In genomic region chr7:110336423-110336822, GRCh38 we compare ENCODE assay signal across 29 cellular contexts.
"Had no signal": no experiment of that assay in that cellular context is flagged by ENCODE, and none has a peak within 500 bp of the region (broad histone marks: within the 10 kb centered on the region; RNA-seq: fewer than 3 reads in every experiment).

No MANE protein-coding gene starts in this region.

- H3K4me3 ChIP-seq: adrenal gland, ascending aorta, body of pancreas, cardiac muscle cell had no signal

- H3K9me3 ChIP-seq: adrenal gland, ascending aorta, body of pancreas had no signal

- DNase-seq: activated effector memory CD4-positive, alpha-beta T cell treated with anti-CD3 and anti-CD28 coated beads, Interleukin-2, amount 50 U/mL, for 16 hours; activated effector memory CD4-positive, alpha-beta T cell treated with Interleukin-2 at 50 U/mL for 16 hours; activated gamma-delta T cell; activated gamma-delta T cell treated with Interleukin-2 at 50 U/mL for 16 hours; activated naive CD4-positive, alpha-beta T cell; activated naive CD4-positive, alpha-beta T cell treated with anti-CD3 and anti-CD28 coated beads for 36 hours; activated naive CD4-positive, alpha-beta T cell treated with anti-CD3 and anti-CD28 coated beads, Interleukin-2, amount 10 ng/mL, durations not matched to agents 7 days and 5 days; activated naive CD4-positive, alpha-beta T cell treated with anti-CD3 and anti-CD28 coated beads, Interleukin-2, amount 50 U/mL, for 16 hours; activated naive CD4-positive, alpha-beta T cell treated with Interleukin-2 at 50 U/mL for 16 hours; activated naive CD8-positive, alpha-beta T cell treated with anti-CD3 and anti-CD28 coated beads for 36 hours; activated naive CD8-positive, alpha-beta T cell treated with anti-CD3 and anti-CD28 coated beads, Interleukin-2, amount 10 ng/mL, durations not matched to agents 7 days and 5 days; activated naive CD8-positive, alpha-beta T cell treated with anti-CD3 and anti-CD28 coated beads, Interleukin-2, amount 50 U/mL, for 24 hours; activated T-cell treated with anti-CD3 and anti-CD28 coated beads, Interleukin-2, amount 50 U/mL, for 1 hour; activated T-cell treated with anti-CD3 and anti-CD28 coated beads, Interleukin-2, amount 50 U/mL, for 24 hours; activated T-cell treated with anti-CD3 and anti-CD28 coated beads, Interleukin-2, amount 50 U/mL, for 4 hours; activated T-cell treated with anti-CD3 and anti-CD28 coated beads, Interleukin-2, amount 50 U/mL, for 48 hours; activated T-cell treated with anti-CD3 and anti-CD28 coated beads, Interleukin-2, amount 50 U/mL, for 72 hours; adrenal gland; amniotic stem cell; amygdala; anterior cingulate cortex; aorta; body of pancreas; brain microvascular endothelial cell; caudate nucleus; central memory CD4-positive, alpha-beta T cell; cerebellar nuclear complex had no signal

- H3K36me3 ChIP-seq: adrenal gland, ascending aorta, brain microvascular endothelial cell, cardiac muscle cell had no signal

- H3K27me3 ChIP-seq: adrenal gland, ascending aorta, body of pancreas, brain microvascular endothelial cell, cardiac muscle cell had no signal

- H3K4me1 ChIP-seq: adrenal gland, ascending aorta, body of pancreas had no signal

- H3K27ac ChIP-seq: adrenal gland, ascending aorta, body of pancreas, brain microvascular endothelial cell, cardiac muscle cell had no signal
